8 cellular contexts compared by ENCODE assay signal in the genomic region with DNA sequence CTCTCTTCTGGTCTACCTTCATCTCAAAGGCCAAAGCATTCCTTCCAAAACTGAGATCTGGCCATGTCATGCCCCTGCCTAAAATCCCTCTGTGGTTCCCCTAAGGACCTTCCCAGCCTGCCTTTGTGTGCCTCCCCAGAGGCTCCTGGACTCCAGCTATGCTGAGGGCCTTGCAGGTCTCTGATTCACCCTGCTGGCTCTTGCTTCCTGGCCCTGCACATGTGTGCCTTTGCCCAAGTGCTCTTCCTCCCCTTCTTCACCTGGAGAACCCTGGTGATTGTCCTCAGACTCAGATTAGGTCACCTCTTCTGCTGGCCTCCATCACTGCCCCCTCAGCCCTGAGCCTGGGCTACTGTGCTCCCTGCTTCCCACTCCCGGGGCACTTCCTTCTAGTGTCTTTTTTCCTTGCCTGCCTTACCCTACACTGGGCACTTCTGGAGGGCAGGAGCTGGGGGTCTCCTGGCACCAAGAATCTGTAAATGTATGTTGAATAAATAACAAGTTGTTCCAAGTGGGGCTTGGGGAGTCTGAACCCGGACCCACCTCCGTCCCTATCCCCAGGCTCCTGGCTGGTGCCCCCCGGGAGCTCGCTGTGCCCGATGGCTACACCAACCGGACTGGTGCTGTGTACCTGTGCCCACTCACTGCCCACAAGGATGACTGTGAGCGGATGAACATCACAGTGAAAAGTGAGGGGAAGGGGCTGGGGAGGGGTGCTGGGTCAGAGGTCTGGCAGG. TPM values are rescaled to one million over a fixed set of nuclear protein-coding genes. Genes with fewer than 3 reads are reported as not detected.
DNase-seq lines count a peak whose midpoint lies in the region; ATAC-seq and TF ChIP-seq lines count a peak whose summit lies in the region.
"Had no signal": no experiment of that assay in that cellular context is flagged by ENCODE, and none has a peak within 500 bp of the region (broad histone marks: within the 10 kb centered on the region; RNA-seq: fewer than 3 reads in every experiment).

No MANE protein-coding gene starts in this region.

- H2AFZ ChIP-seq in mammary epithelial cell (ENCODE audit: low read depth, low read length) (no peak overlapping the region), mesenchymal stem cell (ENCODE audit: low read depth, low read length) (no peak overlapping the region)

- H2BK15ac ChIP-seq in mesenchymal stem cell (ENCODE audit: low read depth, poor library complexity, severe bottlenecking): peak overlapping the region; percentile 91

- peak overlapping the region; percentile 98 for H3K4ac ChIP-seq in mesenchymal stem cell (ENCODE audit: low read depth in 1 of 2, low read length in 2 of 2)

- peaks cover 91% of the 10 kb centered on the region for H3K79me2 ChIP-seq in mammary epithelial cell (ENCODE audit: insufficient read depth, low read length)

- H3K27me3 ChIP-seq in mammary epithelial cell (ENCODE audit: insufficient read depth, low read length) (no peaks in the 10 kb centered on the region), mesenchymal stem cell (ENCODE audit: control insufficient read depth in 1 of 2, insufficient read depth in 1 of 2, low read length in 2 of 2) (no peaks in the 10 kb centered on the region), transverse colon (no peaks in the 10 kb centered on the region), body of pancreas (no peaks in the 10 kb centered on the region), HAP-1 (ENCODE audit: low read depth) (no peaks in the 10 kb centered on the region)

- TF ChIP-seq EP300 in transverse colon (IDR thresholded peaks at IDR 0.05; ENCODE audit: low read depth): no peak

- H2BK120ac ChIP-seq in mesenchymal stem cell (ENCODE audit: low read depth, low read length): peak overlapping the region; percentile 99

- peak overlapping the region; percentile 98 to 99 for H3K18ac ChIP-seq in mesenchymal stem cell (ENCODE audit: low read depth in 1 of 2, low read length in 2 of 2)

- peak overlapping the region; percentile 66 for H3K9ac ChIP-seq in mammary epithelial cell (ENCODE audit: insufficient read depth, low read length)
- H3K9ac ChIP-seq in mesenchymal stem cell (ENCODE audit: low read length): peak overlapping the region; percentile 64

- H2BK12ac ChIP-seq in mesenchymal stem cell (ENCODE audit: low read length in 2 of 2): peak overlapping the region; percentile 87 to 99

- dilution Hi-C loops in mammary epithelial cell (cut with HindIII; ENCODE audit: low sequenced_read_pairs): loop anchor here (5.0 kb wide), 1 partner anchor 51 kb away; no protein-coding TSS in a partner anchor

- H3K23ac ChIP-seq in mesenchymal stem cell (ENCODE audit: low read length in 2 of 2): peak overlapping the region in 1 of 2 experiments; percentile 6

- no TSS peak for BruUV-seq in mammary epithelial cell (replicated peaks; lab: Mats Ljungman, UMichigan)

- DNase-seq in NCI-H226 (peak; percentile 49), mammary epithelial cell (peak; percentile 57), mesenchymal stem cell (peak; percentile 40), transverse colon (no peak), body of pancreas (no peak), HAP-1 (ENCODE audit: low spot score in 2 of 2) (no peak)
- DNase-seq: nephron progenitor cell had no signal

- no peak for TF ChIP-seq POLR2A in transverse colon (IDR thresholded peaks at IDR 0.05)
- no peak for TF ChIP-seq POLR2A in body of pancreas (IDR thresholded peaks at IDR 0.05)

- no peak overlapping the region for H3K4me3 ChIP-seq in mammary epithelial cell (replicated peaks in 1 of 3; ENCODE audit: insufficient read depth in 1 of 3, low read depth in 2 of 3, low read length in 3 of 3)
- H3K4me3 ChIP-seq in mesenchymal stem cell (ENCODE audit: insufficient read depth in 1 of 2, low read depth in 1 of 2, low read length in 2 of 2): no peak overlapping the region
- H3K4me3 ChIP-seq in transverse colon: no peak overlapping the region
- H3K4me3 ChIP-seq in body of pancreas: no peak overlapping the region
- H3K4me3 ChIP-seq in HAP-1: no peak overlapping the region

- H3K4me2 ChIP-seq in mammary epithelial cell (ENCODE audit: insufficient read depth, low read depth, low read length) (peak overlapping the region; percentile 71), mesenchymal stem cell (ENCODE audit: low read length, poor library complexity, severe bottlenecking) (no peak overlapping the region)

- peak overlapping the region; percentile 19 to 48 for H3K14ac ChIP-seq in mesenchymal stem cell (ENCODE audit: low read length in 2 of 2)

- H3K4me1 ChIP-seq in mammary epithelial cell (ENCODE audit: insufficient read depth, low read length) (peaks cover 74% of the 10 kb centered on the region), mesenchymal stem cell (ENCODE audit: control insufficient read depth, insufficient read depth, low read depth, low read length) (peaks cover 71% of the 10 kb centered on the region), transverse colon (peaks cover 61 to 71% (median 61%) of the 10 kb centered on the region in 4 donors), body of pancreas (peaks cover 49% of the 10 kb centered on the region), HAP-1 (no peaks in the 10 kb centered on the region)

- H3K27ac ChIP-seq in mammary epithelial cell (ENCODE audit: insufficient read depth, low read depth, low read length) (peak overlapping the region; percentile 73), mesenchymal stem cell (ENCODE audit: low read length, poor library complexity, severe bottlenecking) (peak overlapping the region; percentile 90), transverse colon (peak overlapping the region; percentile 93 to 98 (median 96)), body of pancreas (no peak overlapping the region)

- peaks cover 29% of the 10 kb centered on the region for H3K36me3 ChIP-seq in mammary epithelial cell (ENCODE audit: insufficient read depth, low read length)
- H3K36me3 ChIP-seq in mesenchymal stem cell (ENCODE audit: control insufficient read depth in 1 of 2, insufficient read depth in 2 of 2, low read depth in 1 of 2, low read length in 2 of 2): peaks cover 15 to 43% of the 10 kb centered on the region in 2 experiments
- peaks cover 0 to 5% (median 0%) of the 10 kb centered on the region in 4 donors for H3K36me3 ChIP-seq in transverse colon
- no peaks in the 10 kb centered on the region for H3K36me3 ChIP-seq in body of pancreas (replicated peaks in 1 of 2; ENCODE audit: insufficient read depth in 1 of 2, low read depth in 2 of 2)
- H3K36me3 ChIP-seq in HAP-1 (replicated peaks): no peaks in the 10 kb centered on the region

- no peaks in the 10 kb centered on the region for H4K20me1 ChIP-seq in mammary epithelial cell (ENCODE audit: insufficient read depth, low read length)

- peak overlapping the region; percentile 95 for H4K8ac ChIP-seq in mesenchymal stem cell (ENCODE audit: low read length)

- no peak for TF ChIP-seq CTCF in mammary epithelial cell (conservative IDR thresholded peaks at IDR 0.05 in 1 of 2, IDR thresholded peaks at IDR 0.05 in 1 of 2; ENCODE audit: extremely low read depth in 1 of 2, insufficient read depth in 1 of 2, low read depth in 1 of 2, low read length in 2 of 2)
- TF ChIP-seq CTCF in transverse colon (IDR thresholded peaks at IDR 0.05): no peak
- TF ChIP-seq CTCF in body of pancreas (IDR thresholded peaks at IDR 0.05): no peak

- no peak for ATAC-seq in HG02973 (IDR thresholded peaks at IDR 0.05; ENCODE audit: unreplicated experiment)
- ATAC-seq in body of pancreas: no peak

- no peaks in the 10 kb centered on the region for H3K79me1 ChIP-seq in mesenchymal stem cell (replicated peaks; ENCODE audit: low read length, poor library complexity, severe bottlenecking)

- WGBS in mammary epithelial cell (ENCODE audit: low coverage, missing lambda C conversion rate): 13% methylated on average over 4 of the region's 8 CpGs
- 98% methylated on average over 7 of the region's 8 CpGs for WGBS in mesenchymal stem cell
- WGBS in transverse colon (ENCODE audit: low coverage in 1 of 2), 2 donors: 83 to 94% methylated on average over 1 to 8 of the region's 8 CpGs
- 89 to 96% methylated on average over 8 of the region's 8 CpGs for WGBS in body of pancreas, 2 donors

- H4K91ac ChIP-seq in mesenchymal stem cell (ENCODE audit: low read length): peak overlapping the region; percentile 100

- intact Hi-C loops in mammary epithelial cell (cut with micrococcal nuclease) (loop anchor here (1.0 to 10.0 kb wide), 3 partner anchors 8 to 559 kb away; no protein-coding TSS in a partner anchor), transverse colon (cut with DNase I; ENCODE audit: low total_unique reads) (no loop called here), body of pancreas (cut with DNase I) (no loop called here)

- in situ Hi-C loops in mammary epithelial cell (cut with MboI; ENCODE audit: low sequenced_read_pairs in 2 of 2) (loop anchor here (5.0 kb wide), 1 partner anchor 36 kb away; no protein-coding TSS in a partner anchor), transverse colon (cut with MboI; ENCODE audit: low pct_ligation_motif_present in 1 of 4, low pct_unique_long_range_greater_than_20kb in 1 of 4, low sequenced_read_pairs in 3 of 4) (no loop called here), HAP-1 (cut with MboI; ENCODE audit: low sequenced_read_pairs) (no loop called here)

- H2AK5ac ChIP-seq in mesenchymal stem cell (ENCODE audit: low read length, severe bottlenecking): peak overlapping the region; percentile 99

- peak overlapping the region; percentile 97 for H2BK5ac ChIP-seq in mesenchymal stem cell (ENCODE audit: low read depth, low read length, poor library complexity, severe bottlenecking)

- no peaks in the 10 kb centered on the region for H3K9me3 ChIP-seq in mammary epithelial cell (replicated peaks; ENCODE audit: insufficient read depth, low read length)
- H3K9me3 ChIP-seq in mesenchymal stem cell (ENCODE audit: control insufficient read depth, low read length): no peaks in the 10 kb centered on the region
- no peaks in the 10 kb centered on the region for H3K9me3 ChIP-seq in transverse colon
- H3K9me3 ChIP-seq in body of pancreas: no peaks in the 10 kb centered on the region
- no peaks in the 10 kb centered on the region for H3K9me3 ChIP-seq in HAP-1

- CTCF ChIA-PET in mammary epithelial cell (lab: Charles Lee; ENCODE audit: low non-redundant PET): interaction anchor here (1.7 kb wide), 1 partner anchor 37 kb away, joined by 24 read pairs; no protein-coding TSS in a partner anchor

RNA-seq across cellular contexts. Expression of gene ITGA3, which starts 7.8 kb away (rescaled TPM):
- 1,000 to 10,000 TPM; 1,418 to 2,030 TPM for total RNA-seq in mammary epithelial cell
- 1,026 TPM for polyA plus RNA-seq in mammary epithelial cell
- 2,074 TPM for polyA minus RNA-seq in mammary epithelial cell
- 136 TPM for polyA plus RNA-seq in mesenchymal stem cell (2013, experiment 1 of 2)
- polyA plus RNA-seq in mesenchymal stem cell (2013, experiment 2 of 2): 138 TPM
- total RNA-seq in transverse colon: 100 to 1,000 TPM; 147 to 294 (median 171) TPM
- total RNA-seq in body of pancreas: 10 to 100 TPM; 31.0 to 36.3 TPM

RNA-seq across cellular contexts. Expression of gene PDK2, which starts 31.5 kb away (rescaled TPM):
- 10 to 100 TPM; 18.2 to 24.8 TPM for total RNA-seq in mammary epithelial cell
- 7.7 TPM for polyA plus RNA-seq in mammary epithelial cell
- 13.5 TPM for polyA minus RNA-seq in mammary epithelial cell
- 43.1 TPM for polyA plus RNA-seq in mesenchymal stem cell (2013, experiment 1 of 2)
- 39.6 TPM for polyA plus RNA-seq in mesenchymal stem cell (2013, experiment 2 of 2)
- total RNA-seq in transverse colon: 100 to 1,000 TPM in 3 of 4 donors, 10 to 100 TPM in 1; 84.6 to 292 (median 136) TPM
- 100 to 1,000 TPM in 1 of 2 donors, 10 to 100 TPM in 1; 27.0 to 119 TPM for total RNA-seq in body of pancreas

Comparison
In these comparisons a context has a peak if more than half of its experiments do, and no peak if none do; other contexts are left out.
1. DNase-seq: peak in NCI-H226 (single experiment), mammary epithelial cell (single experiment) and mesenchymal stem cell (single experiment); none in transverse colon (single experiment), body of pancreas (0 of 4) and HAP-1 (0 of 2).
2. H3K27ac ChIP-seq: peak in mammary epithelial cell (single experiment), mesenchymal stem cell (single experiment) and transverse colon (4 of 4); none in body of pancreas (0 of 4).
3. RNA of gene ITGA3, which starts 7.8 kb away (total RNA-seq): 1,418 to 2,030 TPM in mammary epithelial cell; 147 to 294 TPM in transverse colon and 31.0 to 36.3 TPM in body of pancreas; every median in the first group is over 4 times any median in the second.
4. in situ Hi-C loops: an anchor here in mammary epithelial cell (5.0 kb wide); none called in transverse colon and HAP-1.